Comparison of ENCODE assay signal across 23 cellular contexts in genomic region chr13:39566216-39566869, GRCh38. TPM values are rescaled to one million over a fixed set of nuclear protein-coding genes. Genes with fewer than 3 reads are reported as not detected.
DNase-seq lines count a peak whose midpoint lies in the region; ATAC-seq, FAIRE-seq and TF ChIP-seq lines count a peak whose summit lies in the region.
"Had no signal": no experiment of that assay in that cellular context is flagged by ENCODE, and none has a peak within 500 bp of the region (broad histone marks: within the 10 kb centered on the region; RNA-seq: fewer than 3 reads in every experiment).

No MANE protein-coding gene starts in this region.

- H3K9me3 ChIP-seq in A549: no peaks in the 10 kb centered on the region
- no peaks in the 10 kb centered on the region for H3K9me3 ChIP-seq in GM12878 (replicated peaks; ENCODE audit: control insufficient read depth, insufficient read depth, low read length)
- no peaks in the 10 kb centered on the region for H3K9me3 ChIP-seq in keratinocyte (ENCODE audit: control insufficient read depth, low read depth, low read length)
- H3K9me3 ChIP-seq in ovary: no peaks in the 10 kb centered on the region
- H3K9me3 ChIP-seq: esophagus squamous epithelium, neutrophil, right atrium auricular region, tibial nerve had no signal

- no peaks in the 10 kb centered on the region for H3K9me1 ChIP-seq in keratinocyte (ENCODE audit: control insufficient read depth, extremely low read depth, insufficient read depth, low read length)

- DNase-seq in A549 (ENCODE audit: low read depth in 1 of 2, low spot score in 1 of 2): no peak
- DNase-seq in HT1080 (ENCODE audit: low read depth): peak; percentile 13
- no peak for DNase-seq in GM12878 (ENCODE audit: low read depth, low spot score)
- peak; percentile 17 for DNase-seq in keratinocyte (ENCODE audit: low read depth, low spot score)
- no peak for DNase-seq in ovary
- DNase-seq in D341Med (ENCODE audit: low spot score): no peak
- DNase-seq: activated B cell treated with CpG ODN at 0.5 μM for 24 hours; activated CD8-positive, alpha-beta T cell treated with anti-CD3 and anti-CD28 coated beads for 36 hours; activated T-cell treated with anti-CD3 and anti-CD28 coated beads, Interleukin-2, amount 50 U/mL, for 24 hours; DMS53; esophagus squamous epithelium; NCI-H1092; NCI-H2081 treated with DMSO at 0.1 percent for 48 hours; NCI-H510A; stimulated activated naive CD8-positive, alpha-beta T cell treated with anti-CD3 and anti-CD28 coated beads, Interleukin-15, Interleukin-2, amounts not matched to agents 100 U/mL and 50 U/mL, for 24 hours; T-helper 17 cell had no signal

- H3K4me1 ChIP-seq in A549: peaks cover 34% of the 10 kb centered on the region
- no peaks in the 10 kb centered on the region for H3K4me1 ChIP-seq in GM12878 (ENCODE audit: control insufficient read depth, insufficient read depth, low read length)
- H3K4me1 ChIP-seq in keratinocyte (ENCODE audit: control insufficient read depth, extremely low read depth, insufficient read depth, low read length): peaks cover 49% of the 10 kb centered on the region
- peaks cover 8% of the 10 kb centered on the region for H3K4me1 ChIP-seq in ovary (ENCODE audit: insufficient read depth)

- H3K36me3 ChIP-seq in GM12878 (ENCODE audit: control insufficient read depth in 2 of 2, insufficient read depth in 2 of 2, low read length in 1 of 2) (no peaks in the 10 kb centered on the region), keratinocyte (ENCODE audit: control insufficient read depth in 2 of 2, extremely low read depth in 1 of 2, insufficient read depth in 2 of 2, low read length in 2 of 2) (no peaks in the 10 kb centered on the region), ovary (no peaks in the 10 kb centered on the region)
- H3K36me3 ChIP-seq: esophagus squamous epithelium, neutrophil, right atrium auricular region, tibial nerve had no signal

- H3K4me3 ChIP-seq in A549: no peak overlapping the region
- H3K4me3 ChIP-seq in GM12878: no peak overlapping the region
- peak overlapping the region in 2 of 3 experiments; percentile 38 to 46 for H3K4me3 ChIP-seq in keratinocyte (ENCODE audit: control insufficient read depth in 2 of 3, extremely low read depth in 1 of 3, insufficient read depth in 2 of 3, low read depth in 1 of 3, low read length in 3 of 3)
- H3K4me3 ChIP-seq in ovary: no peak overlapping the region
- H3K4me3 ChIP-seq: esophagus squamous epithelium, right atrium auricular region, tibial nerve had no signal

- POLR2A ChIA-PET in A549 (lab: Yijun Ruan, JAX): no interaction called here
- POLR2A ChIA-PET in GM12878 (lab: Charles Lee): no interaction called here

- H3K9ac ChIP-seq in GM12878 (ENCODE audit: control insufficient read depth, insufficient read depth, low read length): no peak overlapping the region
- peak overlapping the region; percentile 46 for H3K9ac ChIP-seq in keratinocyte (ENCODE audit: control insufficient read depth, extremely low read depth, insufficient read depth, low read length)

- 69% methylated on average over 8 of the region's 8 CpGs for WGBS in A549 (ENCODE audit: missing lambda C conversion rate)
- 51% methylated on average over 8 of the region's 8 CpGs for WGBS in GM12878 (ENCODE audit: insufficient coverage, insufficient replicate concordance, low lambda C conversion rate, missing lambda C conversion rate)
- 78 to 86% (median 84%) methylated on average over 8 of the region's 8 CpGs for WGBS in ovary, 3 donors

- in situ Hi-C loops in GM12878 (cut with MboI): no loop called here

- intact Hi-C loops in GM12878 (cut with micrococcal nuclease; ENCODE audit: unreplicated experiment) (no loop called here), ovary (cut with DNase I) (no loop called here)

- H3K27ac ChIP-seq in A549 (peak overlapping the region; percentile 67 to 73; a peak in 5 of 6 replicates), GM12878 (ENCODE audit: control insufficient read depth, insufficient read depth) (no peak overlapping the region), keratinocyte (ENCODE audit: control insufficient read depth, insufficient read depth, low read length) (peak overlapping the region; percentile 86), ovary (no peak overlapping the region)
- H3K27ac ChIP-seq: neutrophil had no signal

- TF ChIP-seq RAD21 in A549 (conservative IDR thresholded peaks at IDR 0.05 in 1 of 2, IDR thresholded peaks at IDR 0.05 in 1 of 2): no peak
- no peak for TF ChIP-seq RAD21 in GM12878 (IDR thresholded peaks at IDR 0.05; ENCODE audit: insufficient read depth, low read depth, low read length)

- CTCF ChIA-PET in A549 (lab: Yijun Ruan, JAX) (no interaction called here), GM12878 (lab: Yijun Ruan, JAX) (interaction anchor here (1.4 kb wide), 1 partner anchor 9 kb away, joined by 5 read pairs; no protein-coding TSS in a partner anchor)

- RAD21 ChIA-PET in GM12878 (lab: Charles Lee; ENCODE audit: unreplicated experiment): interaction anchor here (0.6 kb wide), 1 partner anchor 38 kb away, joined by 3 read pairs; no protein-coding TSS in a partner anchor

- no peaks in the 10 kb centered on the region for H4K20me1 ChIP-seq in GM12878 (ENCODE audit: control insufficient read depth, insufficient read depth)
- no peaks in the 10 kb centered on the region for H4K20me1 ChIP-seq in keratinocyte (ENCODE audit: control insufficient read depth, extremely low read depth, insufficient read depth, low read length)

- no TSS peak for BruUV-seq in GM12878 (replicated peaks; lab: Mats Ljungman, UMichigan)

- ATAC-seq in A549 (no peak), GM12878 (no peak), HG02763 (IDR thresholded peaks at IDR 0.05; ENCODE audit: unreplicated experiment) (no peak), HG03025 (IDR thresholded peaks at IDR 0.05; ENCODE audit: low FRiP score, unreplicated experiment) (no peak)
- ATAC-seq: activated CD8-positive, alpha-beta T cell treated with anti-CD3 and anti-CD28 coated beads for 36 hours; activated naive CD4-positive, alpha-beta T cell treated with anti-CD3 and anti-CD28 coated beads, Interleukin-2, amount 50 U/mL, for 72 hours; stimulated activated naive CD8-positive, alpha-beta T cell treated with anti-CD3 and anti-CD28 coated beads, Interleukin-15, Interleukin-2, amounts not matched to agents 100 U/mL and 50 U/mL, for 24 hours; T-helper 17 cell had no signal

- peak overlapping the region; percentile 70 for H3K4me2 ChIP-seq in A549
- H3K4me2 ChIP-seq in GM12878 (ENCODE audit: control insufficient read depth, insufficient read depth): no peak overlapping the region
- H3K4me2 ChIP-seq in keratinocyte (ENCODE audit: control insufficient read depth, extremely low read depth, insufficient read depth, low read depth, low read length): peak overlapping the region; percentile 91

- no peak for TF ChIP-seq POLR2A in A549 (IDR thresholded peaks at IDR 0.05; ENCODE audit: low read length)
- no peak for TF ChIP-seq POLR2A in GM12878 (IDR thresholded peaks at IDR 0.05; ENCODE audit: low read depth, low read length)
- TF ChIP-seq POLR2A in ovary (IDR thresholded peaks at IDR 0.05): no peak

- H3K27me3 ChIP-seq in GM12878 (replicated peaks in 1 of 2; ENCODE audit: control insufficient read depth in 2 of 2, insufficient read depth in 2 of 2, low read length in 1 of 2): no peaks in the 10 kb centered on the region
- H3K27me3 ChIP-seq in keratinocyte (ENCODE audit: control insufficient read depth, extremely low read depth, insufficient read depth, low read length): no peaks in the 10 kb centered on the region
- no peaks in the 10 kb centered on the region for H3K27me3 ChIP-seq in ovary
- H3K27me3 ChIP-seq: dorsolateral prefrontal cortex, esophagus squamous epithelium, neutrophil, right atrium auricular region, tibial nerve had no signal

- H3K79me2 ChIP-seq in GM12878 (ENCODE audit: control insufficient read depth, insufficient read depth, low read length) (no peaks in the 10 kb centered on the region), keratinocyte (ENCODE audit: control insufficient read depth, insufficient read depth, low read length) (peaks cover 7% of the 10 kb centered on the region)

- SMC1A ChIA-PET in GM12878 (lab: Charles Lee; ENCODE audit: uncharacterized antibody, unreplicated experiment): interaction anchor here (0.7 to 1.2 kb wide), 2 partner anchors 32 to 114 kb away, joined by 3 read pairs; no protein-coding TSS in a partner anchor

- dilution Hi-C loops in keratinocyte (cut with MboI; ENCODE audit: extremely low pct_ligation_motif_present, low sequenced_read_pairs): no loop called here

- H2AFZ ChIP-seq in GM12878 (ENCODE audit: control insufficient read depth, low read depth, low read length) (no peak overlapping the region), keratinocyte (ENCODE audit: control insufficient read depth, low read length) (no peak overlapping the region)

- no peak for TF ChIP-seq CTCF in A549 (IDR thresholded peaks at IDR 0.05)
- no peak for TF ChIP-seq CTCF in GM12878 (IDR thresholded peaks at IDR 0.05 in 2 of 3, conservative IDR thresholded peaks at IDR 0.05 in 1 of 3; ENCODE audit: control insufficient read depth in 2 of 3, extremely low read depth in 1 of 3, insufficient read depth in 1 of 3, low read depth in 3 of 3, low read length in 3 of 3)
- no peak for TF ChIP-seq CTCF in keratinocyte (optimal IDR thresholded peaks at IDR 0.05 in 1 of 3, IDR thresholded peaks at IDR 0.05 in 1 of 3, conservative IDR thresholded peaks at IDR 0.05 in 1 of 3; ENCODE audit: extremely low read depth in 1 of 3, insufficient read depth in 2 of 3, low read length in 3 of 3)
- no peak for TF ChIP-seq CTCF in ovary (IDR thresholded peaks at IDR 0.05)

- no peak for TF ChIP-seq EP300 in A549 (IDR thresholded peaks at IDR 0.05)
- no peak for TF ChIP-seq EP300 in GM12878 (IDR thresholded peaks at IDR 0.05; ENCODE audit: borderline replicate concordance in 1 of 2, control insufficient read depth in 1 of 2, low read depth in 2 of 2, low read length in 2 of 2)
- TF ChIP-seq EP300 in ovary (IDR thresholded peaks at IDR 0.05): no peak

- FAIRE-seq in A549 (lab: Jason Lieb, UNC) (no peak), GM12878 (lab: Jason Lieb, UNC) (peak; percentile 57), keratinocyte (lab: Jason Lieb, UNC) (peak; percentile 59)

RNA-seq across cellular contexts. Expression of gene LHFPL6, which starts 36.6 kb away (rescaled TPM):
- polyA plus RNA-seq in A549 (2011; rRNA removed): 1.6 and 1.7 TPM in 2 replicates
- polyA plus RNA-seq in A549 (2012; cell fraction: cytosol; rRNA removed): 1.8 and 2.2 TPM in 2 replicates
- 0.85 and 1.3 TPM in 2 replicates for polyA plus RNA-seq in A549 (2012; cell fraction: nucleus; rRNA removed)
- 5.4 to 6.3 TPM (median 5.7 TPM) in 3 replicates for polyA plus RNA-seq in A549 (2017; fragmentation: RNase III; extraction: RNeasy Plus Mini Kit Qiagen cat#74134 plus additional on column Dnase treatment)
- polyA minus RNA-seq in A549 (2011; rRNA and poly(A)+ RNA removed): 1.5 and 1.7 TPM in 2 replicates
- total RNA-seq in HT1080 (2014; rRNA removed; shearing (Covaris generic)): 17.8 and 18.4 TPM in 2 replicates
- polyA plus RNA-seq in HT1080 (2015; cell fraction: cytosol; rRNA removed): 17.8 and 19.4 TPM in 2 replicates
- polyA plus RNA-seq in HT1080 (2015; cell fraction: nucleus; rRNA removed): 7.7 and 8.4 TPM in 2 replicates
- total RNA-seq in GM12878 (2013; cell fraction: nucleolus; rRNA removed): 9.9 and 11.9 TPM in 2 replicates
- 0.27 and 0.40 TPM in 2 replicates for total RNA-seq in GM12878 (2014; rRNA removed)
- total RNA-seq in GM12878 (2014; rRNA removed; fragmentation: Illumina TruSeq; extraction: Trizol): 0.32 and 0.45 TPM in 2 replicates
- total RNA-seq in GM12878 (2021): 0.23 and 0.90 TPM in 2 replicates
- 0.68 TPM for polyA plus RNA-seq in GM12878 (2011; ENCODE audit: low read depth)
- polyA plus RNA-seq in GM12878 (2011; rRNA removed): 4.6 and 4.9 TPM in 2 replicates
- polyA plus RNA-seq in GM12878 (2011; cell fraction: cytosol; rRNA removed): 5.3 and 7.5 TPM in 2 replicates
- 2.4 and 2.5 TPM in 2 replicates for polyA plus RNA-seq in GM12878 (2011; cell fraction: nucleus; rRNA removed)
- 1.2 and 1.6 TPM in 2 replicates for polyA plus RNA-seq in GM12878 (2012)
- 0.62 and 0.68 TPM in 2 replicates for polyA plus RNA-seq in GM12878 (2014; fragmentation: Illumina TruSeq; extraction: Trizol)
- polyA plus RNA-seq in GM12878 (2014; fragmentation: Nextera tagmentation; extraction: Ambion mirVana): under 1 TPM; 0.11 to 0.20 TPM
- polyA plus RNA-seq in GM12878 (2014; rRNA removed): 0.28 and 0.32 TPM in 2 replicates
- under 1 TPM; 0.42 to 0.45 TPM for polyA plus RNA-seq in GM12878 (2016; fragmentation: Nextera tagmentation; extraction: Ambion mirVana)
- polyA minus RNA-seq in GM12878 (2011; rRNA and poly(A)+ RNA removed): 8.2 and 12.0 TPM in 2 replicates
- polyA minus RNA-seq in GM12878 (2011; cell fraction: cytosol; rRNA and poly(A)+ RNA removed): 1.1 and 1.7 TPM in 2 replicates
- polyA minus RNA-seq in GM12878 (2011; cell fraction: nucleus; rRNA and poly(A)+ RNA removed): 9.9 and 18.2 TPM in 2 replicates
- 8.9 to 19.9 TPM (median 15.8 TPM) in 3 replicates for polyA plus RNA-seq in keratinocyte
- polyA plus RNA-seq in keratinocyte (2011; ENCODE audit: low read depth): 6.2 TPM
- 13.3 and 13.5 TPM in 2 replicates for polyA plus RNA-seq in keratinocyte (2011; cell fraction: cytosol; rRNA removed)
- 17.1 and 18.2 TPM in 2 replicates for polyA plus RNA-seq in keratinocyte (2011; cell fraction: nucleus; rRNA removed)
- 4.6 and 15.1 TPM in 2 replicates for polyA plus RNA-seq in keratinocyte (2012; ENCODE audit: low replicate concordance)
- 10.2 to 17.8 TPM (median 14.9 TPM) in 3 replicates for polyA minus RNA-seq in keratinocyte
- 6.9 TPM for polyA minus RNA-seq in keratinocyte (2011; cell fraction: cytosol; rRNA and poly(A)+ RNA removed)
- polyA minus RNA-seq in keratinocyte (2011; cell fraction: nucleus; rRNA and poly(A)+ RNA removed): 11.1 and 19.5 TPM in 2 replicates
- 10 to 100 TPM; 19.7 to 69.3 (median 41.5) TPM for total RNA-seq in ovary
- 100 to 1,000 TPM; 102 to 136 TPM for polyA plus RNA-seq in ovary

Comparison
In these comparisons a context has a peak if more than half of its experiments do, and no peak if none do; other contexts are left out.
1. DNase-seq: peak in HT1080 (single experiment) and keratinocyte (single experiment); none in A549 (0 of 2), GM12878 (single experiment), ovary (0 of 5) and D341Med (single experiment).
2. H3K27ac ChIP-seq: peak in A549 (2 of 2) and keratinocyte (single experiment); none in GM12878 (single experiment) and ovary (0 of 2).
3. H3K4me3 ChIP-seq: peak in keratinocyte (2 of 3); none in A549 (single experiment), GM12878 (single experiment) and ovary (single experiment).